ENCODE assay signal across 11 cellular contexts in genomic region chr13:25046985-25047660, GRCh38. TPM values are rescaled to one million over a fixed set of nuclear protein-coding genes. Genes with fewer than 3 reads are reported as not detected.
DNase-seq lines count a peak whose midpoint lies in the region; ATAC-seq and TF ChIP-seq lines count a peak whose summit lies in the region.
"Had no signal": no experiment of that assay in that cellular context is flagged by ENCODE, and none has a peak within 500 bp of the region (broad histone marks: within the 10 kb centered on the region; RNA-seq: fewer than 3 reads in every experiment).

No MANE protein-coding gene starts in this region.

- intact Hi-C loops in left lung (cut with DNase I) = no loop called here
- intact Hi-C loops in natural killer cell (cut with micrococcal nuclease) = no loop called here

- H3K4me3 ChIP-seq in brain microvascular endothelial cell (ENCODE audit: low read depth, low read length) (peak overlapping the region; percentile 52), left lung (no peak overlapping the region), upper lobe of left lung (peak overlapping the region in 3 of 4 donors; percentile 19 to 34 (median 26))

- 2 to 6% methylated on average over 9 to 30 of the region's 43 CpGs for WGBS in upper lobe of left lung, 2 donors

- TF ChIP-seq CTCF in brain microvascular endothelial cell (IDR thresholded peaks at IDR 0.05; ENCODE audit: low read depth, low read length, missing control alignments) (no peak), left lung (IDR thresholded peaks at IDR 0.05) (no peak), upper lobe of left lung (IDR thresholded peaks at IDR 0.05) (no peak), natural killer cell (IDR thresholded peaks at IDR 0.05) (no peak)

- DNase-seq in activated naive CD8-positive, alpha-beta T cell treated with anti-CD3 and anti-CD28 coated beads, Interleukin-2, amount 50 U/mL, for 24 hours = no peak
- peak; percentile 3 for DNase-seq in brain microvascular endothelial cell
- peak in 1 of 2 donors; percentile 70 for DNase-seq in left lung
- DNase-seq in upper lobe of left lung = peak in 1 of 2 donors; percentile 82
- DNase-seq in NCI-H446 (lab: John Stamatoyannopoulos, UW) = no peak
- no peak for DNase-seq in natural killer cell
- DNase-seq in activated CD4-positive, CD25-positive, alpha-beta regulatory T cell treated with anti-CD3 and anti-CD28 coated beads, Interleukin-2, amount 50 U/mL, for 72 hours = no peak
- DNase-seq: DND-41, NCI-H187 treated with DMSO at 0.1 percent for 48 hours had no signal

- no peak for ATAC-seq in activated naive CD8-positive, alpha-beta T cell treated with anti-CD3 and anti-CD28 coated beads, Interleukin-2, amount 50 U/mL, for 24 hours
- peak; percentile 39 for ATAC-seq in left lung
- ATAC-seq in upper lobe of left lung (ENCODE audit: low FRiP score in 2 of 2) = peak; percentile 46 to 55
- ATAC-seq in natural killer cell = no peak

- H3K36me3 Mint-ChIP-seq in activated naive CD8-positive, alpha-beta T cell = no peaks in the 10 kb centered on the region
- peaks cover 3% of the 10 kb centered on the region for H3K36me3 Mint-ChIP-seq in activated naive CD8-positive, alpha-beta T cell treated with anti-CD3 and anti-CD28 coated beads, Interleukin-2, amount 50 U/mL, for 24 hours (ENCODE audit: low read depth)
- peaks cover 8% of the 10 kb centered on the region for H3K36me3 Mint-ChIP-seq in natural killer cell

- H3K9me3 Mint-ChIP-seq in activated naive CD8-positive, alpha-beta T cell (ENCODE audit: low read depth) = peaks cover 17% of the 10 kb centered on the region
- peaks cover 21% of the 10 kb centered on the region for H3K9me3 Mint-ChIP-seq in activated naive CD8-positive, alpha-beta T cell treated with anti-CD3 and anti-CD28 coated beads, Interleukin-2, amount 50 U/mL, for 24 hours
- H3K9me3 Mint-ChIP-seq in natural killer cell = peaks cover 0 to under 1% of the 10 kb centered on the region in 2 donors

- TF ChIP-seq EP300 in upper lobe of left lung (IDR thresholded peaks at IDR 0.05) = no peak

- H3K4me1 Mint-ChIP-seq in activated naive CD8-positive, alpha-beta T cell (ENCODE audit: low read depth) = peaks cover 7% of the 10 kb centered on the region
- H3K4me1 Mint-ChIP-seq in activated naive CD8-positive, alpha-beta T cell treated with anti-CD3 and anti-CD28 coated beads, Interleukin-2, amount 50 U/mL, for 24 hours = peaks cover 1% of the 10 kb centered on the region
- H3K4me1 Mint-ChIP-seq in natural killer cell = no peaks in the 10 kb centered on the region

- H3K4me3 Mint-ChIP-seq in activated naive CD8-positive, alpha-beta T cell = peak overlapping the region; percentile 14
- H3K4me3 Mint-ChIP-seq in activated naive CD8-positive, alpha-beta T cell treated with anti-CD3 and anti-CD28 coated beads, Interleukin-2, amount 50 U/mL, for 24 hours = no peak overlapping the region
- H3K4me3 Mint-ChIP-seq in natural killer cell = no peak overlapping the region

- H3K36me3 ChIP-seq in brain microvascular endothelial cell (replicated peaks) = no peaks in the 10 kb centered on the region
- no peaks in the 10 kb centered on the region for H3K36me3 ChIP-seq in left lung
- no peaks in the 10 kb centered on the region for H3K36me3 ChIP-seq in upper lobe of left lung

- in situ Hi-C loops in brain microvascular endothelial cell (cut with HindIII; ENCODE audit: low pct_ligation_motif_present, low sequenced_read_pairs) = no loop called here

- H3K27me3 Mint-ChIP-seq in activated naive CD8-positive, alpha-beta T cell = peaks cover 28% of the 10 kb centered on the region
- H3K27me3 Mint-ChIP-seq in activated naive CD8-positive, alpha-beta T cell treated with anti-CD3 and anti-CD28 coated beads, Interleukin-2, amount 50 U/mL, for 24 hours = peaks cover 73% of the 10 kb centered on the region
- H3K27me3 Mint-ChIP-seq in natural killer cell (ENCODE audit: low read depth in 2 of 2) = peaks cover 37 to 80% of the 10 kb centered on the region in 2 donors

- H3K27me3 ChIP-seq in brain microvascular endothelial cell (replicated peaks) (peaks cover 12% of the 10 kb centered on the region), left lung (peaks cover 32 to 69% of the 10 kb centered on the region in 2 donors), upper lobe of left lung (peaks cover 0 to 13% (median 4%) of the 10 kb centered on the region in 4 donors)

- no peak overlapping the region for H3K27ac Mint-ChIP-seq in activated naive CD8-positive, alpha-beta T cell
- no peak overlapping the region for H3K27ac Mint-ChIP-seq in activated naive CD8-positive, alpha-beta T cell treated with anti-CD3 and anti-CD28 coated beads, Interleukin-2, amount 50 U/mL, for 24 hours
- H3K27ac Mint-ChIP-seq in natural killer cell = no peak overlapping the region

- H3K9me3 ChIP-seq in left lung (peaks cover 0 to 15% of the 10 kb centered on the region in 2 donors), upper lobe of left lung (peaks cover 0 to 5% (median 2%) of the 10 kb centered on the region in 4 donors)

- H3K4me1 ChIP-seq in left lung (peaks cover 0 to 7% of the 10 kb centered on the region in 2 donors), upper lobe of left lung (peaks cover 5 to 11% (median 7%) of the 10 kb centered on the region in 4 donors)

- no peak overlapping the region for H3K27ac ChIP-seq in brain microvascular endothelial cell
- H3K27ac ChIP-seq in left lung = no peak overlapping the region
- H3K27ac ChIP-seq in upper lobe of left lung = no peak overlapping the region
- H3K27ac ChIP-seq: epithelial cell of prostate had no signal

- no peak for TF ChIP-seq POLR2A in upper lobe of left lung (IDR thresholded peaks at IDR 0.05)

RNA-seq across cellular contexts. Expression of gene PABPC3, which starts 48.8 kb away (rescaled TPM):
- total RNA-seq in left lung (under 1 TPM; 0.13 to 0.17 TPM), upper lobe of left lung (under 1 TPM in 3 of 6 donors, not detected in 3; 0.11 to 0.20 (median 0.17) TPM), natural killer cell (under 1 TPM; 0.18 to 0.21 (median 0.20) TPM)

Comparison
In these comparisons a context has a peak if more than half of its experiments do, and no peak if none do; other contexts are left out.
1. ATAC-seq: peak in left lung (single experiment) and upper lobe of left lung (2 of 2); none in activated naive CD8-positive, alpha-beta T cell treated with anti-CD3 and anti-CD28 coated beads, Interleukin-2, amount 50 U/mL, for 24 hours (single experiment) and natural killer cell (0 of 3).
2. H3K4me3 ChIP-seq: peak in brain microvascular endothelial cell (single experiment) and upper lobe of left lung (3 of 4); none in left lung (0 of 2).